In genomic region chr11:101127348-101127698, GRCh38 we compare ENCODE assay signal across 8 cellular contexts. TPM values are rescaled to one million over a fixed set of nuclear protein-coding genes. Genes with fewer than 3 reads are reported as not detected.
A peak's percentile ranks its signal among the peaks of the same experiment; 100 is the strongest.
DNase-seq lines count a peak whose midpoint lies in the region; ATAC-seq and TF ChIP-seq lines count a peak whose summit lies in the region.

No MANE protein-coding gene starts in this region.

- H3K4me2 ChIP-seq in neural cell (ENCODE audit: low read length), result no peak overlapping the region

- H3K9ac ChIP-seq in neural cell (ENCODE audit: low read length), result peak overlapping the region; percentile 36

- ATAC-seq in foreskin keratinocyte (peak; percentile 71), GM18498 (IDR thresholded peaks at IDR 0.05; ENCODE audit: unreplicated experiment) (no peak), HG03520 (IDR thresholded peaks at IDR 0.05; ENCODE audit: unreplicated experiment) (no peak)

- H4K20me1 ChIP-seq in neural cell (ENCODE audit: insufficient read depth), result no peaks in the 10 kb centered on the region

- no peaks in the 10 kb centered on the region for H3F3A ChIP-seq in neural cell (ENCODE audit: insufficient read depth, low read length, poor library complexity, severe bottlenecking)

- no peak for TF ChIP-seq CTCF in AG04449 (IDR thresholded peaks at IDR 0.05; ENCODE audit: insufficient read depth, low read length, missing control alignments)
- TF ChIP-seq CTCF in foreskin keratinocyte (conservative IDR thresholded peaks at IDR 0.05), result no peak
- TF ChIP-seq CTCF in neural cell (IDR thresholded peaks at IDR 0.05; ENCODE audit: poor library complexity, severe bottlenecking), result no peak

- H3K9me3 ChIP-seq in MG63 (no peaks in the 10 kb centered on the region), neural cell (ENCODE audit: low read length) (no peaks in the 10 kb centered on the region)

- H3K27me3 ChIP-seq in MG63 (peaks cover 58% of the 10 kb centered on the region), foreskin keratinocyte (peaks cover 98% of the 10 kb centered on the region), neural cell (ENCODE audit: insufficient read depth, low read depth, low read length) (peaks cover 85% of the 10 kb centered on the region)

- no peaks in the 10 kb centered on the region for H3K4me1 ChIP-seq in foreskin keratinocyte

- no peaks in the 10 kb centered on the region for H3K79me2 ChIP-seq in neural cell (replicated peaks; ENCODE audit: insufficient read depth, low read length)

- TF ChIP-seq RAD21 in neural cell (conservative IDR thresholded peaks at IDR 0.05), result no peak

- no peak for DNase-seq in AG04449 (ENCODE audit: low read depth, low spot score)
- DNase-seq in MG63, result peak; percentile 21
- DNase-seq in foreskin keratinocyte, result no peak
- DNase-seq in amniotic stem cell (lab: John Stamatoyannopoulos, UW), result no peak
- DNase-seq in NCI-H2029 (lab: John Stamatoyannopoulos, UW), result no peak

- CTCF ChIA-PET in AG04449 (lab: Yijun Ruan, JAX), result no interaction called here

- no peak for TF ChIP-seq EP300 in neural cell (conservative IDR thresholded peaks at IDR 0.05; ENCODE audit: poor library complexity, severe bottlenecking)

- H3K27ac ChIP-seq in foreskin keratinocyte (no peak overlapping the region), neural cell (ENCODE audit: low read length) (no peak overlapping the region)

- no peak overlapping the region for H2AFZ ChIP-seq in neural cell (ENCODE audit: low read depth, low read length)

- POLR2A ChIA-PET in AG04449 (lab: Yijun Ruan, JAX), result no interaction called here

- no peaks in the 10 kb centered on the region for H3K36me3 ChIP-seq in MG63
- no peaks in the 10 kb centered on the region for H3K36me3 ChIP-seq in neural cell (ENCODE audit: insufficient read depth, low read length)

- H3K4me3 ChIP-seq in AG04449 (ENCODE audit: low read depth, low read length) (peak overlapping the region; percentile 41), MG63 (peak overlapping the region; percentile 40), neural cell (ENCODE audit: low read length) (peak overlapping the region; percentile 68)

- no peaks in the 10 kb centered on the region for H3K9me2 ChIP-seq in neural cell (ENCODE audit: insufficient read depth, low read length)

TF ChIP-seq in neural cell, 6 proteins besides CTCF, POLR2A, EP300 and RAD21:
- TF ChIP-seq POLR2AphosphoS5 (IDR thresholded peaks at IDR 0.05) (no peak), SMC3 (conservative IDR thresholded peaks at IDR 0.05; ENCODE audit: poor library complexity) (no peak), MXI1 (conservative IDR thresholded peaks at IDR 0.05; ENCODE audit: poor library complexity, severe bottlenecking) (no peak), REST (IDR thresholded peaks at IDR 0.05; ENCODE audit: borderline replicate concordance) (no peak), TAF1 (IDR thresholded peaks at IDR 0.05; ENCODE audit: low read depth) (no peak), EZH2 (IDR thresholded peaks at IDR 0.05; ENCODE audit: borderline replicate concordance, insufficient read depth, low read length, poor library complexity, severe bottlenecking) (no peak)
TF ChIP-seq in neural cell: peak in this region for 0.

RNA-seq across cellular contexts. Expression of gene PGR, which starts 2.3 kb away (rescaled TPM):
- total RNA-seq in MG63 (2014; rRNA removed; shearing (Covaris generic); ENCODE audit: low replicate concordance), result not detected in 2 replicates
- 0.04 and 0.27 TPM in 2 replicates for total RNA-seq in foreskin keratinocyte
- polyA plus RNA-seq in foreskin keratinocyte, result under 0.01 and 0.03 TPM in 2 replicates
- polyA plus RNA-seq in neural cell, result not detected in 2 replicates
- polyA minus RNA-seq in neural cell, result under 0.01 and 0.12 TPM in 2 replicates
